In genomic region chr5:74973694-74974093, GRCh38 we compare ENCODE assay signal across 14 cellular contexts.
"Had no signal": no experiment of that assay in that cellular context is flagged by ENCODE, and none has a peak within 500 bp of the region (broad histone marks: within the 10 kb centered on the region; RNA-seq: fewer than 3 reads in every experiment).

No MANE protein-coding gene starts in this region.

- H3K27ac Mint-ChIP-seq: activated CD4-positive, alpha-beta T cell treated with anti-CD3 and anti-CD28 coated beads, Interleukin-2, amount 10 ng/mL, durations not matched to agents 7 days and 5 days; nephron progenitor cell; T-helper 2 cell treated with Interferon-gamma antibody and Interleukin-4, amounts not matched to agents 5 μg/mL and 100 μg/mL, for 36 hours had no signal

- H3K4me3 Mint-ChIP-seq: activated CD4-positive, alpha-beta T cell treated with anti-CD3 and anti-CD28 coated beads, Interleukin-2, amount 10 ng/mL, durations not matched to agents 7 days and 5 days; nephron progenitor cell; T-helper 2 cell treated with Interferon-gamma antibody and Interleukin-4, amounts not matched to agents 5 μg/mL and 100 μg/mL, for 36 hours had no signal

- H3K27me3 Mint-ChIP-seq: activated CD4-positive, alpha-beta T cell treated with anti-CD3 and anti-CD28 coated beads, Interleukin-2, amount 10 ng/mL, durations not matched to agents 7 days and 5 days had no signal

- ATAC-seq: body of pancreas, right cardiac atrium had no signal

- DNase-seq: activated CD4-positive, alpha-beta T cell treated with anti-CD3 and anti-CD28 coated beads, Interleukin-2, amount 10 ng/mL, durations not matched to agents 7 days and 5 days; activated effector memory CD4-positive, alpha-beta T cell treated with Interleukin-2 at 50 U/mL for 16 hours; activated naive CD4-positive, alpha-beta T cell treated with anti-CD3 and anti-CD28 coated beads, Interleukin-2, amount 50 U/mL, for 16 hours; activated T-cell treated with anti-CD3 and anti-CD28 coated beads, Interleukin-2, amount 50 U/mL, for 1 hour; amygdala; body of pancreas; central memory CD4-positive, alpha-beta T cell; esophagus squamous epithelium; hippocampal formation; nephron progenitor cell; right cardiac atrium; stimulated activated naive CD8-positive, alpha-beta T cell treated with anti-CD3 and anti-CD28 coated beads, Interleukin-15, Interleukin-2, amounts not matched to agents 100 U/mL and 50 U/mL, for 24 hours; transverse colon had no signal

- H3K4me1 Mint-ChIP-seq: nephron progenitor cell had no signal
